ENCODE assay signal across 17 cellular contexts in genomic region chr3:156478931-156479330, GRCh38.
"Had no signal": no experiment of that assay in that cellular context is flagged by ENCODE, and none has a peak within 500 bp of the region (broad histone marks: within the 10 kb centered on the region; RNA-seq: fewer than 3 reads in every experiment).

No MANE protein-coding gene starts in this region.

- H3K4me3 ChIP-seq: heart left ventricle, prostate gland, skin epidermis had no signal

- ATAC-seq: heart left ventricle, right cardiac atrium had no signal

- H3K36me3 ChIP-seq: heart left ventricle, prostate gland had no signal

- H3K27me3 ChIP-seq: heart left ventricle had no signal

- H3K4me1 ChIP-seq: prostate gland had no signal

- H3K9me3 ChIP-seq: heart left ventricle, prostate gland had no signal

- H3K27ac ChIP-seq: prostate gland, skin epidermis had no signal

- DNase-seq: activated B cell treated with CpG ODN at 0.5 μM for 24 hours; activated CD4-positive, alpha-beta T cell treated with anti-CD3 and anti-CD28 coated beads, Interleukin-2, amount 10 ng/mL, durations not matched to agents 7 days and 5 days; activated naive CD4-positive, alpha-beta T cell; activated naive CD8-positive, alpha-beta T cell treated with anti-CD3 and anti-CD28 coated beads, Interleukin-2, amount 10 ng/mL, durations not matched to agents 7 days and 5 days; central memory CD4-positive, alpha-beta T cell; effector memory CD4-positive, alpha-beta T cell; foreskin melanocyte; heart left ventricle; immature natural killer cell; mesendoderm; nucleus accumbens; right cardiac atrium; stimulated activated CD4-positive, alpha-beta T cell treated with anti-CD3 and anti-CD28 coated beads, Interleukin-15, amount 100 ng/mL, for 24 hours; stimulated activated CD4-positive, alpha-beta T cell treated with anti-CD3 and anti-CD28 coated beads, Interleukin-4, amount 100 ng/mL, for 4 hours; stimulated activated CD8-positive, alpha-beta memory T cell treated with anti-CD3 and anti-CD28 coated beads, Interleukin-4, amount 100 ng/mL, for 48 hours had no signal
